8 cellular contexts compared by ENCODE assay signal in genomic region chr19:35436477-35437141, GRCh38. TPM values are rescaled to one million over a fixed set of nuclear protein-coding genes. Genes with fewer than 3 reads are reported as not detected.
DNase-seq lines count a peak whose midpoint lies in the region; ATAC-seq and TF ChIP-seq lines count a peak whose summit lies in the region.

No MANE protein-coding gene starts in this region.

- intact Hi-C loops in activated CD4-positive, alpha-beta memory T cell treated with anti-CD3 and anti-CD28 coated beads for 36 hours (cut with micrococcal nuclease) = loop anchor here (1.0 to 5.0 kb wide), 2 partner anchors 15 to 661 kb away; no protein-coding TSS in a partner anchor
- intact Hi-C loops in heart right ventricle (cut with DNase I) = no loop called here

- H3K27ac ChIP-seq in ACC112 (ENCODE audit: low read depth, low read length) (no peak overlapping the region), GM23338 (ENCODE audit: low read depth) (no peak overlapping the region), heart right ventricle (peak overlapping the region in 8 of 10 donors; percentile 37 to 79 (median 46))

- no peak overlapping the region for H3K4me3 Mint-ChIP-seq in GM23338
- peak overlapping the region; percentile 1 for H3K4me3 Mint-ChIP-seq in activated CD4-positive, alpha-beta memory T cell treated with anti-CD3 and anti-CD28 coated beads for 36 hours
- peak overlapping the region; percentile 72 to 73 for H3K4me3 Mint-ChIP-seq in stimulated activated naive CD8-positive, alpha-beta T cell treated with anti-CD3 and anti-CD28 coated beads, Interleukin-15, amount 100 ng/mL, for 72 hours

- no peaks in the 10 kb centered on the region for H3K9me2 ChIP-seq in GM23338 (ENCODE audit: insufficient read depth)

- H3K27me3 Mint-ChIP-seq in GM23338 (ENCODE audit: insufficient read depth, low read depth, poor library complexity) = peaks cover 8% of the 10 kb centered on the region
- H3K27me3 Mint-ChIP-seq in activated CD4-positive, alpha-beta memory T cell treated with anti-CD3 and anti-CD28 coated beads for 36 hours = peaks cover 13% of the 10 kb centered on the region
- H3K27me3 Mint-ChIP-seq in stimulated activated naive CD8-positive, alpha-beta T cell treated with anti-CD3 and anti-CD28 coated beads, Interleukin-15, amount 100 ng/mL, for 72 hours = peaks cover 38% of the 10 kb centered on the region

- no peak overlapping the region for H3K4me2 ChIP-seq in GM23338

- ATAC-seq in GM23338 (no peak), heart right ventricle (peak in 7 of 8 donors; percentile 48 to 72 (median 63)), GM21515 (IDR thresholded peaks at IDR 0.05; ENCODE audit: unreplicated experiment) (no peak)
- ATAC-seq in stimulated activated naive CD8-positive, alpha-beta T cell treated with anti-CD3 and anti-CD28 coated beads, Interleukin-15, amount 100 ng/mL, for 72 hours = peak; percentile 96

- H3F3A ChIP-seq in GM23338 (replicated peaks; ENCODE audit: low read depth) = no peaks in the 10 kb centered on the region

- no peaks in the 10 kb centered on the region for H3K4me1 Mint-ChIP-seq in GM23338
- H3K4me1 Mint-ChIP-seq in activated CD4-positive, alpha-beta memory T cell treated with anti-CD3 and anti-CD28 coated beads for 36 hours (ENCODE audit: low read depth) = peaks cover 18% of the 10 kb centered on the region
- peaks cover 21% of the 10 kb centered on the region for H3K4me1 Mint-ChIP-seq in stimulated activated naive CD8-positive, alpha-beta T cell treated with anti-CD3 and anti-CD28 coated beads, Interleukin-15, amount 100 ng/mL, for 72 hours

- POLR2A ChIA-PET in activated CD4-positive, alpha-beta memory T cell treated with anti-CD3 and anti-CD28 coated beads for 36 hours (lab: Charles Lee) = no interaction called here

- peaks cover 0 to 12% (median 0%) of the 10 kb centered on the region in 11 donors for H3K9me3 ChIP-seq in heart right ventricle

- H3K4me1 ChIP-seq in ACC112 (ENCODE audit: control insufficient read depth, insufficient read depth, low read length, unreplicated experiment) = peaks cover 11% of the 10 kb centered on the region
- no peaks in the 10 kb centered on the region for H3K4me1 ChIP-seq in GM23338 (ENCODE audit: insufficient read depth)
- peaks cover 3 to 77% (median 38%) of the 10 kb centered on the region in 9 donors for H3K4me1 ChIP-seq in heart right ventricle

- H3K79me2 ChIP-seq in ACC112 (ENCODE audit: control insufficient read depth, insufficient read depth, low read length, unreplicated experiment) (no peaks in the 10 kb centered on the region), GM23338 (replicated peaks; ENCODE audit: insufficient read depth) (no peaks in the 10 kb centered on the region)

- no peak overlapping the region for H3K27ac Mint-ChIP-seq in GM23338
- no peak overlapping the region for H3K27ac Mint-ChIP-seq in activated CD4-positive, alpha-beta memory T cell treated with anti-CD3 and anti-CD28 coated beads for 36 hours
- peak overlapping the region; percentile 84 to 91 for H3K27ac Mint-ChIP-seq in stimulated activated naive CD8-positive, alpha-beta T cell treated with anti-CD3 and anti-CD28 coated beads, Interleukin-15, amount 100 ng/mL, for 72 hours

- TF ChIP-seq CTCF in GM23338 (conservative IDR thresholded peaks at IDR 0.05; ENCODE audit: low read depth in 2 of 2) (no peak), heart right ventricle (IDR thresholded peaks at IDR 0.05) (no peak)

- DNase-seq in GM23338 (ENCODE audit: low spot score) (no peak), heart right ventricle (peak in 1 of 2 donors; percentile 26), T1000 (lab: John Stamatoyannopoulos, UW) (no peak), NCI-H146 (lab: John Stamatoyannopoulos, UW) (no peak)
- peak; percentile 51 for DNase-seq in activated CD4-positive, alpha-beta memory T cell treated with anti-CD3 and anti-CD28 coated beads for 36 hours
- DNase-seq in stimulated activated naive CD8-positive, alpha-beta T cell treated with anti-CD3 and anti-CD28 coated beads, Interleukin-15, amount 100 ng/mL, for 72 hours = peak; percentile 34 to 54

- 2 to 5% methylated on average over 14 of the region's 14 CpGs for WGBS in heart right ventricle, 2 donors

- H3K4me3 ChIP-seq in ACC112 (ENCODE audit: low read depth, low read length) (peak overlapping the region; percentile 53; the same call in 1 of the 2 replicates), GM23338 (no peak overlapping the region), heart right ventricle (peak overlapping the region in 4 of 10 donors; percentile 2 to 21 (median 14))

- peak overlapping the region; percentile 31 for H2AFZ ChIP-seq in ACC112 (ENCODE audit: low read length, unreplicated experiment)
- peak overlapping the region; percentile 72; the same call in 1 of the 2 replicates for H2AFZ ChIP-seq in GM23338

- CTCF ChIA-PET in activated CD4-positive, alpha-beta memory T cell treated with anti-CD3 and anti-CD28 coated beads for 36 hours (lab: Charles Lee) = interaction anchor here (1.0 kb wide), 1 partner anchor 72 kb away, joined by 3 read pairs; no protein-coding TSS in a partner anchor

- H3K36me3 Mint-ChIP-seq in GM23338 (ENCODE audit: low read depth) = no peaks in the 10 kb centered on the region
- no peaks in the 10 kb centered on the region for H3K36me3 Mint-ChIP-seq in activated CD4-positive, alpha-beta memory T cell treated with anti-CD3 and anti-CD28 coated beads for 36 hours

- peaks cover 3% of the 10 kb centered on the region; the same call in 1 of the 3 replicates for H3K9me3 Mint-ChIP-seq in GM23338
- peaks cover 5% of the 10 kb centered on the region for H3K9me3 Mint-ChIP-seq in activated CD4-positive, alpha-beta memory T cell treated with anti-CD3 and anti-CD28 coated beads for 36 hours
- peaks cover 8 to 12% of the 10 kb centered on the region in 2 donors for H3K9me3 Mint-ChIP-seq in stimulated activated naive CD8-positive, alpha-beta T cell treated with anti-CD3 and anti-CD28 coated beads, Interleukin-15, amount 100 ng/mL, for 72 hours

- H3K36me3 ChIP-seq in ACC112 (ENCODE audit: insufficient read depth, low read length) (no peaks in the 10 kb centered on the region), GM23338 (ENCODE audit: insufficient read depth) (no peaks in the 10 kb centered on the region), heart right ventricle (no peaks in the 10 kb centered on the region)

- peaks cover 23% of the 10 kb centered on the region for H3K27me3 ChIP-seq in ACC112 (ENCODE audit: insufficient read depth, low read length)
- H3K27me3 ChIP-seq in GM23338 (ENCODE audit: insufficient read depth) = no peaks in the 10 kb centered on the region
- no peaks in the 10 kb centered on the region for H3K27me3 ChIP-seq in heart right ventricle

- H4K20me1 ChIP-seq in GM23338 (replicated peaks; ENCODE audit: insufficient read depth) = no peaks in the 10 kb centered on the region

TF ChIP-seq in GM23338, 12 proteins besides CTCF, POLR2A, EP300 and RAD21 (continues in another document):
- TF ChIP-seq STAT1 (IDR thresholded peaks at IDR 0.05; ENCODE audit: unreplicated experiment) (no peak), ETS1 (IDR thresholded peaks at IDR 0.05) (no peak), JUNB (IDR thresholded peaks at IDR 0.05; ENCODE audit: unreplicated experiment) (no peak), EZH2phosphoT487 (IDR thresholded peaks at IDR 0.05; ENCODE audit: unreplicated experiment) (no peak), NANOG (IDR thresholded peaks at IDR 0.05; ENCODE audit: borderline replicate concordance) (no peak), EZH2 (IDR thresholded peaks at IDR 0.05; ENCODE audit: low read depth, unreplicated experiment) (no peak)
- TF ChIP-seq, protein P1, sequence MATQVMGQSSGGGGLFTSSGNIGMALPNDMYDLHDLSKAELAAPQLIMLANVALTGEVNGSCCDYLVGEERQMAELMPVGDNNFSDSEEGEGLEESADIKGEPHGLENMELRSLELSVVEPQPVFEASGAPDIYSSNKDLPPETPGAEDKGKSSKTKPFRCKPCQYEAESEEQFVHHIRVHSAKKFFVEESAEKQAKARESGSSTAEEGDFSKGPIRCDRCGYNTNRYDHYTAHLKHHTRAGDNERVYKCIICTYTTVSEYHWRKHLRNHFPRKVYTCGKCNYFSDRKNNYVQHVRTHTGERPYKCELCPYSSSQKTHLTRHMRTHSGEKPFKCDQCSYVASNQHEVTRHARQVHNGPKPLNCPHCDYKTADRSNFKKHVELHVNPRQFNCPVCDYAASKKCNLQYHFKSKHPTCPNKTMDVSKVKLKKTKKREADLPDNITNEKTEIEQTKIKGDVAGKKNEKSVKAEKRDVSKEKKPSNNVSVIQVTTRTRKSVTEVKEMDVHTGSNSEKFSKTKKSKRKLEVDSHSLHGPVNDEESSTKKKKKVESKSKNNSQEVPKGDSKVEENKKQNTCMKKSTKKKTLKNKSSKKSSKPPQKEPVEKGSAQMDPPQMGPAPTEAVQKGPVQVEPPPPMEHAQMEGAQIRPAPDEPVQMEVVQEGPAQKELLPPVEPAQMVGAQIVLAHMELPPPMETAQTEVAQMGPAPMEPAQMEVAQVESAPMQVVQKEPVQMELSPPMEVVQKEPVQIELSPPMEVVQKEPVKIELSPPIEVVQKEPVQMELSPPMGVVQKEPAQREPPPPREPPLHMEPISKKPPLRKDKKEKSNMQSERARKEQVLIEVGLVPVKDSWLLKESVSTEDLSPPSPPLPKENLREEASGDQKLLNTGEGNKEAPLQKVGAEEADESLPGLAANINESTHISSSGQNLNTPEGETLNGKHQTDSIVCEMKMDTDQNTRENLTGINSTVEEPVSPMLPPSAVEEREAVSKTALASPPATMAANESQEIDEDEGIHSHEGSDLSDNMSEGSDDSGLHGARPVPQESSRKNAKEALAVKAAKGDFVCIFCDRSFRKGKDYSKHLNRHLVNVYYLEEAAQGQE (IDR thresholded peaks at IDR 0.05; ENCODE audit: unreplicated experiment) = no peak

RNA-seq across cellular contexts. Expression of gene FFAR2, which starts 11.4 kb away (rescaled TPM):
- not detected in 2 replicates for total RNA-seq in GM23338 (2014; rRNA removed; shearing (Covaris generic))
- polyA plus RNA-seq in GM23338 (2016; fragmentation: Nextera tagmentation; extraction: Ambion mirVana) (not detected in 2 replicates), heart right ventricle (under 1 TPM; 0.10 to 0.15 TPM)
- total RNA-seq in activated CD4-positive, alpha-beta memory T cell treated with anti-CD3 and anti-CD28 coated beads for 36 hours = not detected
- total RNA-seq in heart right ventricle = 1 to 10 TPM in 1 of 10 donors, under 1 TPM in 8, not detected in 1; 0.17 to 1.4 (median 0.54) TPM

RNA-seq across cellular contexts. Expression of gene KRTDAP, which starts 53.7 kb away (rescaled TPM):
- not detected in 2 replicates for total RNA-seq in GM23338 (2014; rRNA removed; shearing (Covaris generic))
- polyA plus RNA-seq in GM23338 (2016; fragmentation: Nextera tagmentation; extraction: Ambion mirVana) (1.6 and 2.7 TPM in 2 replicates), heart right ventricle (not detected)
- not detected for total RNA-seq in activated CD4-positive, alpha-beta memory T cell treated with anti-CD3 and anti-CD28 coated beads for 36 hours
- not detected for total RNA-seq in heart right ventricle

Comparison
In these comparisons a context has a peak if more than half of its experiments do, and no peak if none do; other contexts are left out.
1. H3K27ac ChIP-seq: peak in heart right ventricle (8 of 10); none in ACC112 (single experiment) and GM23338 (single experiment).
2. ATAC-seq: peak in heart right ventricle (7 of 8) and stimulated activated naive CD8-positive, alpha-beta T cell treated with anti-CD3 and anti-CD28 coated beads, Interleukin-15, amount 100 ng/mL, for 72 hours (single experiment); none in GM23338 (single experiment) and GM21515 (single experiment).
3. DNase-seq: peak in activated CD4-positive, alpha-beta memory T cell treated with anti-CD3 and anti-CD28 coated beads for 36 hours (single experiment) and stimulated activated naive CD8-positive, alpha-beta T cell treated with anti-CD3 and anti-CD28 coated beads, Interleukin-15, amount 100 ng/mL, for 72 hours (2 of 2); none in GM23338 (single experiment), T1000 (single experiment) and NCI-H146 (single experiment).
4. H3K27ac Mint-ChIP-seq: peak in stimulated activated naive CD8-positive, alpha-beta T cell treated with anti-CD3 and anti-CD28 coated beads, Interleukin-15, amount 100 ng/mL, for 72 hours (2 of 2); none in GM23338 (single experiment) and activated CD4-positive, alpha-beta memory T cell treated with anti-CD3 and anti-CD28 coated beads for 36 hours (single experiment).